Comparison of ENCODE assay signal across 2 cellular contexts in genomic region chr6:71886184-71887005, GRCh38.
TF ChIP-seq lines count a peak whose summit lies in the region.

Gene RIMS1 (plus strand): TSS chr6:71886550. CDS start chr6:71887024, 474 bp downstream.

TF ChIP-seq in H1, 55 proteins besides CTCF, POLR2A, EP300 and RAD21 (continued from another document):
- TF ChIP-seq ATF2 (IDR thresholded peaks at IDR 0.05; ENCODE audit: low read length) (no peak), CTBP2 (IDR thresholded peaks at IDR 0.05; ENCODE audit: borderline replicate concordance, insufficient read depth, insufficient read length, low read length) (no peak), NRF1 (IDR thresholded peaks at IDR 0.05; ENCODE audit: low read depth, low read length) (no peak), JUND (IDR thresholded peaks at IDR 0.05; ENCODE audit: low read length) (peak; percentile 59; the same call in 1 of the 2 replicates), TBP (IDR thresholded peaks at IDR 0.05; ENCODE audit: low read depth, low read length) (0 out of 2 replicates have a peak, but pooled peaks have one; percentile 31), RFX5 (IDR thresholded peaks at IDR 0.05; ENCODE audit: borderline replicate concordance, low read depth, low read length) (no peak), FOSL1 (IDR thresholded peaks at IDR 0.05; ENCODE audit: insufficient read depth, low read depth, low read length) (no peak), SP1 (IDR thresholded peaks at IDR 0.05; ENCODE audit: low read depth, low read length) (no peak)

TF ChIP-seq in neural cell, 6 proteins besides CTCF, POLR2A, EP300 and RAD21:
- TF ChIP-seq REST (IDR thresholded peaks at IDR 0.05; ENCODE audit: borderline replicate concordance) (peak; percentile 76), MXI1 (conservative IDR thresholded peaks at IDR 0.05; ENCODE audit: poor library complexity, severe bottlenecking) (no peak), POLR2AphosphoS5 (IDR thresholded peaks at IDR 0.05) (peak; percentile 65), SMC3 (conservative IDR thresholded peaks at IDR 0.05; ENCODE audit: poor library complexity) (peak; percentile 39), EZH2 (IDR thresholded peaks at IDR 0.05; ENCODE audit: borderline replicate concordance, insufficient read depth, low read length, poor library complexity, severe bottlenecking) (no peak), TAF1 (IDR thresholded peaks at IDR 0.05; ENCODE audit: low read depth) (peak; percentile 92)
